In the genomic region with DNA sequence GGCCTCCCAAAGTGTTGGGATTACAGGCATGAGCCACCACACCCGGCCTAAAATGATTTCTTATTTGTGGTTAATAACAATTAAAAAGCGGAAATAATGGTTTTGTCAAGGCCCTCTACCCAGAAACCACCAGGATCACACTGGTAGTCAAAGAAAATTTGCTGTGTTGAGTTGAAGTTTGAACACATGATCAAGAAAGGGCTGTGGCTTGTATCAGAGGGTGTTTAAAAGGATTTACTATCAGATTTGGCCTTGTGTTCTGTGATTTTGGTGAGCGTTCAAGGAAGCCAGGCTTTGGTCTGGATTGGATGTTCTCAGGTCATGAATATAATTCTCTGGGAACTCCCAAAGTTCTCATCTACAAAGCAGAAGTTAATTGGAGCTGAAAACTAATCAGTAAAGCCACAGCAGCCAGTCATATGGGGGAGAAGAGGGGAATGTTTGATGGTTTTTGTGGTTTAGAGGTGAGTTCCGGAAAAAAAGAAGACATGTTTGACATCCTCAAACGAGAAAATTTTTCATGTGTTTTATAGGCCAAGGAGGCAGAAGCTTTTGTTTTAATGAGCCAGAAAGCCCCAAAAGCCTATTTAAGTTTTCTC, we compare ENCODE assay signal across 29 cellular contexts. TPM values are rescaled to one million over a fixed set of nuclear protein-coding genes. Genes with fewer than 3 reads are reported as not detected.
A peak's percentile ranks its signal among the peaks of the same experiment; 100 is the strongest.
DNase-seq lines count a peak whose midpoint lies in the region; ATAC-seq and TF ChIP-seq lines count a peak whose summit lies in the region.
"Had no signal": no experiment of that assay in that cellular context is flagged by ENCODE, and none has a peak within 500 bp of the region (broad histone marks: within the 10 kb centered on the region; RNA-seq: fewer than 3 reads in every experiment).

No MANE protein-coding gene starts in this region.

- peaks cover 0 to 4% of the 10 kb centered on the region in 2 donors for H3K4me1 Mint-ChIP-seq in natural killer cell
- peaks cover 2 to 4% of the 10 kb centered on the region in 2 donors for H3K4me1 Mint-ChIP-seq in natural killer cell treated with Interleukin-12 subunit alpha and Interleukin-12 subunit beta and Interleukin-15 and Interleukin-18, amount 100 ng/mL, for 72 hours (ENCODE audit: low read depth in 2 of 2)
- peaks cover 21% of the 10 kb centered on the region for H3K4me1 Mint-ChIP-seq in activated naive CD8-positive, alpha-beta T cell treated with anti-CD3 and anti-CD28 coated beads for 36 hours
- H3K4me1 Mint-ChIP-seq in stimulated activated memory B cell treated with anti-CD40 and anti-IgM and Interleukin-4, amounts not matched to agents 10 μg/mL and 1 μg/mL and 100 μg/mL, for 72 hours = peaks cover 11% of the 10 kb centered on the region
- H3K4me1 Mint-ChIP-seq: endodermal cell, neural crest cell had no signal

- DNase-seq in natural killer cell (no peak), left ventricle myocardium superior (no peak)
- DNase-seq in natural killer cell treated with Interleukin-12 subunit alpha and Interleukin-12 subunit beta and Interleukin-15 and Interleukin-18, amount 100 ng/mL, for 72 hours (ENCODE audit: low spot score) = no peak
- peak; percentile 89 for DNase-seq in Jurkat, Clone E6-1 (ENCODE audit: low read depth, low spot score)
- no peak for DNase-seq in activated naive CD8-positive, alpha-beta T cell treated with anti-CD3 and anti-CD28 coated beads for 36 hours
- DNase-seq: activated CD4-positive, alpha-beta T cell treated with anti-CD3 and anti-CD28 coated beads, Interleukin-2, amount 10 ng/mL, durations not matched to agents 7 days and 5 days; activated gamma-delta T cell; anterior cingulate cortex; endodermal cell; foreskin keratinocyte; GM23248; heart left ventricle; Karpas-422; kidney; lower lobe of right lung; MV-4-11; NCI-H146; NCI-H446 treated with DMSO at 0.1 percent for 48 hours; stimulated activated CD4-positive, alpha-beta T cell treated with anti-CD3 and anti-CD28 coated beads, Interleukin-2, amount 100 ng/mL, for 24 hours; upper lobe of right lung had no signal

- H3K36me3 Mint-ChIP-seq in natural killer cell = peaks cover 35% of the 10 kb centered on the region
- H3K36me3 Mint-ChIP-seq in natural killer cell treated with Interleukin-12 subunit alpha and Interleukin-12 subunit beta and Interleukin-15 and Interleukin-18, amount 100 ng/mL, for 72 hours = peaks cover 44% of the 10 kb centered on the region
- peaks cover 49% of the 10 kb centered on the region for H3K36me3 Mint-ChIP-seq in activated naive CD8-positive, alpha-beta T cell treated with anti-CD3 and anti-CD28 coated beads for 36 hours
- peaks cover 45% of the 10 kb centered on the region for H3K36me3 Mint-ChIP-seq in stimulated activated memory B cell treated with anti-CD40 and anti-IgM and Interleukin-4, amounts not matched to agents 10 μg/mL and 1 μg/mL and 100 μg/mL, for 72 hours

- no peak for TF ChIP-seq CTCF in natural killer cell (IDR thresholded peaks at IDR 0.05)

- H3K4me3 Mint-ChIP-seq in natural killer cell = peak overlapping the region; percentile 13
- H3K4me3 Mint-ChIP-seq in natural killer cell treated with Interleukin-12 subunit alpha and Interleukin-12 subunit beta and Interleukin-15 and Interleukin-18, amount 100 ng/mL, for 72 hours = no peak overlapping the region
- H3K4me3 Mint-ChIP-seq in activated naive CD8-positive, alpha-beta T cell treated with anti-CD3 and anti-CD28 coated beads for 36 hours = peak overlapping the region; percentile 15
- no peak overlapping the region for H3K4me3 Mint-ChIP-seq in stimulated activated memory B cell treated with anti-CD40 and anti-IgM and Interleukin-4, amounts not matched to agents 10 μg/mL and 1 μg/mL and 100 μg/mL, for 72 hours
- H3K4me3 Mint-ChIP-seq: activated CD4-positive, alpha-beta T cell treated with anti-CD3 and anti-CD28 coated beads, Interleukin-2, amount 10 ng/mL, durations not matched to agents 7 days and 5 days; endodermal cell; neural crest cell had no signal

- peaks cover 4 to 16% of the 10 kb centered on the region in 2 donors for H3K9me3 Mint-ChIP-seq in natural killer cell
- H3K9me3 Mint-ChIP-seq in natural killer cell treated with Interleukin-12 subunit alpha and Interleukin-12 subunit beta and Interleukin-15 and Interleukin-18, amount 100 ng/mL, for 72 hours = peaks cover 17% of the 10 kb centered on the region
- peaks cover 38% of the 10 kb centered on the region for H3K9me3 Mint-ChIP-seq in activated naive CD8-positive, alpha-beta T cell treated with anti-CD3 and anti-CD28 coated beads for 36 hours
- peaks cover 23% of the 10 kb centered on the region for H3K9me3 Mint-ChIP-seq in stimulated activated memory B cell treated with anti-CD40 and anti-IgM and Interleukin-4, amounts not matched to agents 10 μg/mL and 1 μg/mL and 100 μg/mL, for 72 hours

- no peak overlapping the region for H3K27ac Mint-ChIP-seq in natural killer cell
- H3K27ac Mint-ChIP-seq in natural killer cell treated with Interleukin-12 subunit alpha and Interleukin-12 subunit beta and Interleukin-15 and Interleukin-18, amount 100 ng/mL, for 72 hours = no peak overlapping the region
- peak overlapping the region; percentile 58 for H3K27ac Mint-ChIP-seq in activated naive CD8-positive, alpha-beta T cell treated with anti-CD3 and anti-CD28 coated beads for 36 hours
- no peak overlapping the region for H3K27ac Mint-ChIP-seq in stimulated activated memory B cell treated with anti-CD40 and anti-IgM and Interleukin-4, amounts not matched to agents 10 μg/mL and 1 μg/mL and 100 μg/mL, for 72 hours
- H3K27ac Mint-ChIP-seq: activated CD4-positive, alpha-beta T cell treated with anti-CD3 and anti-CD28 coated beads, Interleukin-2, amount 10 ng/mL, durations not matched to agents 7 days and 5 days; endodermal cell had no signal

- no peaks in the 10 kb centered on the region for H3K27me3 Mint-ChIP-seq in natural killer cell (ENCODE audit: low read depth in 2 of 2)
- H3K27me3 Mint-ChIP-seq in natural killer cell treated with Interleukin-12 subunit alpha and Interleukin-12 subunit beta and Interleukin-15 and Interleukin-18, amount 100 ng/mL, for 72 hours = no peaks in the 10 kb centered on the region
- H3K27me3 Mint-ChIP-seq in activated naive CD8-positive, alpha-beta T cell treated with anti-CD3 and anti-CD28 coated beads for 36 hours = no peaks in the 10 kb centered on the region
- H3K27me3 Mint-ChIP-seq in stimulated activated memory B cell treated with anti-CD40 and anti-IgM and Interleukin-4, amounts not matched to agents 10 μg/mL and 1 μg/mL and 100 μg/mL, for 72 hours = no peaks in the 10 kb centered on the region
- H3K27me3 Mint-ChIP-seq: activated CD4-positive, alpha-beta T cell treated with anti-CD3 and anti-CD28 coated beads, Interleukin-2, amount 10 ng/mL, durations not matched to agents 7 days and 5 days had no signal

- ATAC-seq in natural killer cell (no peak), HG03439 (IDR thresholded peaks at IDR 0.05; ENCODE audit: unreplicated experiment) (no peak), left ventricle myocardium superior (no peak)
- no peak for ATAC-seq in natural killer cell treated with Interleukin-12 subunit alpha and Interleukin-12 subunit beta and Interleukin-15 and Interleukin-18, amount 100 ng/mL, for 72 hours
- peak; percentile 50 for ATAC-seq in stimulated activated memory B cell treated with anti-CD40 and anti-IgM and Interleukin-4, amounts not matched to agents 10 μg/mL and 1 μg/mL and 100 μg/mL, for 72 hours
- ATAC-seq: foreskin keratinocyte, heart left ventricle, lower lobe of right lung, SK-N-SH treated with all-trans-retinoic acid at 6 μM for 48 hours, upper lobe of right lung had no signal

- intact Hi-C loops in natural killer cell (cut with micrococcal nuclease) = no loop called here
- intact Hi-C loops in left ventricle myocardium superior (cut with micrococcal nuclease) = no loop called here

- no peak overlapping the region for H3K4me3 ChIP-seq in Jurkat, Clone E6-1 (ENCODE audit: low read length)
- H3K4me3 ChIP-seq: esophagus muscularis mucosa, GM23248, heart left ventricle, lower lobe of right lung, suprapubic skin, upper lobe of right lung had no signal

RNA-seq across cellular contexts. Expression of a gene that starts 10.6 kb away (rescaled TPM):
- not detected for total RNA-seq in natural killer cell
- not detected for total RNA-seq in natural killer cell treated with Interleukin-12 subunit alpha and Interleukin-12 subunit beta and Interleukin-15 and Interleukin-18, amount 100 ng/mL, for 72 hours
- polyA plus RNA-seq in Jurkat, Clone E6-1 (2012; ENCODE audit: insufficient read depth, insufficient read length) = not detected
- not detected for total RNA-seq in activated naive CD8-positive, alpha-beta T cell treated with anti-CD3 and anti-CD28 coated beads for 36 hours
- total RNA-seq in left ventricle myocardium superior = not detected
- total RNA-seq: activated CD4-positive, alpha-beta T cell treated with anti-CD3 and anti-CD28 coated beads, Interleukin-2, amount 10 ng/mL, durations not matched to agents 7 days and 5 days; cardiac septum; endodermal cell; foreskin keratinocyte; GM23248; lower lobe of right lung; mononuclear cell; suprapubic skin; T-helper 2 cell treated with Interferon-gamma antibody and Interleukin-4, amounts not matched to agents 100 ng/mL and 5 ng/mL, for 36 hours; upper lobe of right lung had no signal
- polyA plus RNA-seq: foreskin keratinocyte, GM23248, heart left ventricle had no signal

RNA-seq across cellular contexts. Expression of a gene that starts 15.3 kb away (rescaled TPM):
- total RNA-seq in natural killer cell (1 to 10 TPM; 2.0 to 4.6 (median 2.9) TPM), left ventricle myocardium superior (9.6 TPM)
- total RNA-seq in natural killer cell treated with Interleukin-12 subunit alpha and Interleukin-12 subunit beta and Interleukin-15 and Interleukin-18, amount 100 ng/mL, for 72 hours = 1 to 10 TPM; 2.6 to 3.0 TPM
- 5.2 TPM for polyA plus RNA-seq in Jurkat, Clone E6-1 (2012; ENCODE audit: insufficient read depth, insufficient read length)
- 1 to 10 TPM; 1.5 to 1.9 TPM for total RNA-seq in activated naive CD8-positive, alpha-beta T cell treated with anti-CD3 and anti-CD28 coated beads for 36 hours

RNA-seq across cellular contexts. Expression of a gene that starts 36.9 kb away (rescaled TPM):
- total RNA-seq in natural killer cell = 1 to 10 TPM; 3.4 to 5.6 (median 3.7) TPM
- 1 to 10 TPM in 1 of 2 donors, under 1 TPM in 1; 0.89 to 2.9 TPM for total RNA-seq in natural killer cell treated with Interleukin-12 subunit alpha and Interleukin-12 subunit beta and Interleukin-15 and Interleukin-18, amount 100 ng/mL, for 72 hours
- polyA plus RNA-seq in Jurkat, Clone E6-1 (2012; ENCODE audit: insufficient read depth, insufficient read length) = 2.6 TPM
- 1 to 10 TPM; 1.2 to 1.3 TPM for total RNA-seq in activated naive CD8-positive, alpha-beta T cell treated with anti-CD3 and anti-CD28 coated beads for 36 hours
- total RNA-seq in left ventricle myocardium superior = 4.7 TPM

RNA-seq across cellular contexts. Expression of a gene that starts 44.2 kb away (rescaled TPM):
- total RNA-seq in natural killer cell (1 to 10 TPM; 4.4 to 7.5 (median 4.7) TPM), left ventricle myocardium superior (3.9 TPM)
- total RNA-seq in natural killer cell treated with Interleukin-12 subunit alpha and Interleukin-12 subunit beta and Interleukin-15 and Interleukin-18, amount 100 ng/mL, for 72 hours = 1 to 10 TPM; 4.1 to 4.8 TPM
- 9.2 TPM for polyA plus RNA-seq in Jurkat, Clone E6-1 (2012; ENCODE audit: insufficient read depth, insufficient read length)
- total RNA-seq in activated naive CD8-positive, alpha-beta T cell treated with anti-CD3 and anti-CD28 coated beads for 36 hours = 1 to 10 TPM; 4.2 to 5.3 TPM

Comparison
In these comparisons a context has a peak if more than half of its experiments do, and no peak if none do; other contexts are left out.
1. H3K4me3 Mint-ChIP-seq: peak in natural killer cell (single experiment) and activated naive CD8-positive, alpha-beta T cell treated with anti-CD3 and anti-CD28 coated beads for 36 hours (single experiment); none in natural killer cell treated with Interleukin-12 subunit alpha and Interleukin-12 subunit beta and Interleukin-15 and Interleukin-18, amount 100 ng/mL, for 72 hours (single experiment) and stimulated activated memory B cell treated with anti-CD40 and anti-IgM and Interleukin-4, amounts not matched to agents 10 μg/mL and 1 μg/mL and 100 μg/mL, for 72 hours (single experiment).